In the genomic region with DNA sequence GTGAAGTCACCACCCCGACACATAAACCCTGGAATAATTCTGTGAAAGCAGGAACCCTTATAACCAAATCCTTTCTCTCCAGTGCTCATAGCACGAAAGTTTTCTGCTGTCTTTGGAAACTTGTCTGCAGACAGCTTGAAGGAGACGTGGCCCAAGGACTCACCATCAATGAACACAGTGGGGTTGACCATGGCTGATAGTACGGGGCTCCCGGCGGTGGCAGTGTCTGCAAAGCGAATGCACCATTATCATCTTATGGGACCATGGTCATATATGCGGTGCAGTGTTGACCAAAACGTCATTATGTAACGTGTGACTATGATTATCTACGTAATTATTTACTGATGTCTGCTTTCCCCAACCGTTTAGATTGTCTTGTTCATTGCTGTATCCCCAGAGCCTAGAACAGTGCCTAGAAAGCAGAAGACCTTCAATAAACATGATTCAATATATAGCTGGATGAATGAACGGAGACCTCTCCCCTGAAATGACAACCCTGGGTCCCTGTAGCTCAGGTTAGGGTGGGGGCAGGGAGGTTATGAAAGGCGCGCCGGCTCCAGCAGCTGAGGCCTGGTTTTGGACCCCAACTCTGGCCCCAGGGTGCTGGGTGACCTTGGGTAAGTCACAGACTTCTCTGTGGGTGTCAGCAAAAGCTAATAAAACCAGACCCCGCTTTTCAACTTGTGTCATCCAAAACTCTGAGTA, we compare ENCODE assay signal across 18 cellular contexts.
DNase-seq lines count a peak whose midpoint lies in the region; ATAC-seq and TF ChIP-seq lines count a peak whose summit lies in the region.
"Had no signal": no experiment of that assay in that cellular context is flagged by ENCODE, and none has a peak within 500 bp of the region (broad histone marks: within the 10 kb centered on the region; RNA-seq: fewer than 3 reads in every experiment).

No MANE protein-coding gene starts in this region.

- H3K27me3 ChIP-seq in H7 (ENCODE audit: control insufficient read depth, insufficient read depth, low read length), result peaks cover 5% of the 10 kb centered on the region
- H3K27me3 ChIP-seq in vagina, result no peaks in the 10 kb centered on the region

- no peaks in the 10 kb centered on the region for H3K36me3 Mint-ChIP-seq in osteocyte (ENCODE audit: unreplicated experiment)

- no peak for ATAC-seq in left lobe of liver
- no peak for ATAC-seq in left ventricle myocardium superior
- ATAC-seq: HCT116, K562 had no signal

- no peaks in the 10 kb centered on the region for H3K9me3 Mint-ChIP-seq in osteocyte (ENCODE audit: unreplicated experiment)

- no peak for TF ChIP-seq POLR2A in vagina (IDR thresholded peaks at IDR 0.05)

- intact Hi-C loops in vagina (cut with DNase I), result loop anchor here (5.0 kb wide), 1 partner anchor 489 kb away; no protein-coding TSS in a partner anchor
- intact Hi-C loops in left ventricle myocardium superior (cut with micrococcal nuclease), result no loop called here

- H3K27me3 Mint-ChIP-seq in osteocyte (ENCODE audit: unreplicated experiment), result peaks cover 10% of the 10 kb centered on the region

- H3K4me3 Mint-ChIP-seq in osteocyte (ENCODE audit: unreplicated experiment), result no peak overlapping the region
- H3K4me3 Mint-ChIP-seq: B cell had no signal

- H3K36me3 ChIP-seq in H7 (replicated peaks; ENCODE audit: control insufficient read depth, insufficient read depth, low read length) (no peaks in the 10 kb centered on the region), vagina (no peaks in the 10 kb centered on the region)

- TF ChIP-seq CTCF in osteocyte (IDR thresholded peaks at IDR 0.05), result no peak
- TF ChIP-seq CTCF in vagina (IDR thresholded peaks at IDR 0.05), result no peak

- no peaks in the 10 kb centered on the region for H3K4me1 ChIP-seq in vagina

- no peak overlapping the region for H3K4me3 ChIP-seq in H7 (ENCODE audit: insufficient read depth, low read depth, low read length)
- no peak overlapping the region for H3K4me3 ChIP-seq in vagina
- H3K4me3 ChIP-seq: K562, SK-N-MC had no signal

- H3K4me1 Mint-ChIP-seq in osteocyte (ENCODE audit: unreplicated experiment), result no peaks in the 10 kb centered on the region
- H3K4me1 Mint-ChIP-seq: B cell had no signal

- no peak overlapping the region for H3K27ac Mint-ChIP-seq in osteocyte (ENCODE audit: unreplicated experiment)
- H3K27ac Mint-ChIP-seq: B cell had no signal

- DNase-seq in H7 (peak; percentile 6), left lobe of liver (ENCODE audit: low spot score) (peak; percentile 10), osteocyte (ENCODE audit: extremely low spot score, unreplicated experiment) (peak; percentile 68), vagina (ENCODE audit: extremely low spot score in 2 of 2) (peak; percentile 34 to 87), substantia nigra (lab: John Stamatoyannopoulos, UW) (no peak), left ventricle myocardium superior (no peak), DMS79 treated with DMSO at 0.1 percent for 48 hours (lab: John Stamatoyannopoulos, UW) (no peak)
- DNase-seq: Calu3, Kasumi-1, NCI-H2081 treated with DMSO at 0.1 percent for 48 hours, NCI-H2171, NCI-H226, NCI-H510A, SIG-M5 had no signal

- H3K9me3 ChIP-seq in vagina, result no peaks in the 10 kb centered on the region

- H3K27ac ChIP-seq in vagina (no peak overlapping the region), substantia nigra (ENCODE audit: low read depth, low read length, poor library complexity, severe bottlenecking) (no peak overlapping the region)
- H3K27ac ChIP-seq: SK-N-MC had no signal

Comparison
In these comparisons a context has a peak if more than half of its experiments do, and no peak if none do; other contexts are left out.
1. DNase-seq: peak in H7 (single experiment), left lobe of liver (single experiment), osteocyte (single experiment) and vagina (2 of 2); none in substantia nigra (0 of 49), left ventricle myocardium superior (single experiment) and DMS79 treated with DMSO at 0.1 percent for 48 hours (single experiment).